ENCODE assay signal across 16 cellular contexts in the genomic region with DNA sequence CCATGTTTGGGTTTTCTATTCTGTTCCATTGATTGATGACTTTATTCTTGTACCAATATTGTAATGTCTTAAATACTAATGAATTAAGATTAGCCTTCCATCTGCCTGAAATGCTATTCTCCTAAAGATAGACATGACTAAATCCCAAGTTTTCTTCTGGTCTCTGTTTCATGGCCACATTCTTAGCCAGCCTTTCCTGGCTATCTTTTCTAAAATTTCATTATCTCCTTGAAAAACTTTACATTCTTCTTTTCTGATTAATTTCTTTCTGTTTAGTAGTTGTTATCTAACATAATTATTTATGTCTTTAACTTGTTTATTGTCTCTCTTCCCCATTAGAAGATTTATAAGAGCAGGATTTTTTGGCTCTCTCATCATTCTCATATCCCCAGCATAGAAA. TPM values are rescaled to one million over a fixed set of nuclear protein-coding genes. Genes with fewer than 3 reads are reported as not detected.
DNase-seq lines count a peak whose midpoint lies in the region; ATAC-seq, FAIRE-seq and TF ChIP-seq lines count a peak whose summit lies in the region.
"Had no signal": no experiment of that assay in that cellular context is flagged by ENCODE, and none has a peak within 500 bp of the region (broad histone marks: within the 10 kb centered on the region; RNA-seq: fewer than 3 reads in every experiment).

No MANE protein-coding gene starts in this region.

- no peaks in the 10 kb centered on the region; the same call in 2 of the 3 replicates for H3K4me1 Mint-ChIP-seq in GM23338
- peaks cover 1% of the 10 kb centered on the region for H3K4me1 Mint-ChIP-seq in activated CD8-positive, alpha-beta T cell treated with anti-CD3 and anti-CD28 coated beads for 36 hours (ENCODE audit: low read depth)

- H2AFZ ChIP-seq in GM23338 (0 out of 2 replicates have a peak overlapping the region, but pooled peaks have one; percentile 74), keratinocyte (ENCODE audit: control insufficient read depth, low read length) (peak overlapping the region; percentile 76), smooth muscle cell (ENCODE audit: low read depth) (no peak overlapping the region)

- no peaks in the 10 kb centered on the region for H3K9me1 ChIP-seq in keratinocyte (ENCODE audit: control insufficient read depth, extremely low read depth, insufficient read depth, low read length)

- intact Hi-C loops in activated CD8-positive, alpha-beta T cell treated with anti-CD3 and anti-CD28 coated beads for 36 hours (cut with micrococcal nuclease): loop anchor here (10.0 kb wide), 2 partner anchors 228 to 298 kb away; no protein-coding TSS in a partner anchor

- DNase-seq in GM23338 (ENCODE audit: low spot score) (no peak), keratinocyte (ENCODE audit: low read depth, low spot score) (no peak), smooth muscle cell (lab: John Stamatoyannopoulos, UW; ENCODE audit: unreplicated experiment) (no peak), GF-D8 (lab: John Stamatoyannopoulos, UW) (no peak)
- DNase-seq in activated CD8-positive, alpha-beta T cell treated with anti-CD3 and anti-CD28 coated beads for 36 hours: no peak
- DNase-seq: activated CD4-positive, alpha-beta T cell treated with anti-CD3 and anti-CD28 coated beads for 36 hours; activated naive CD4-positive, alpha-beta T cell treated with anti-CD3 and anti-CD28 coated beads for 36 hours; effector CD8-positive, alpha-beta T cell; mesendoderm; NCI-H774; occipital lobe; testis had no signal

- H3K27ac ChIP-seq in GM23338 (ENCODE audit: low read depth) (no peak overlapping the region), keratinocyte (ENCODE audit: control insufficient read depth, insufficient read depth, low read length) (peak overlapping the region; percentile 47), smooth muscle cell (ENCODE audit: low read depth) (peak overlapping the region; percentile 92)
- H3K27ac ChIP-seq: testis had no signal

- H3K36me3 Mint-ChIP-seq in GM23338 (ENCODE audit: low read depth): peaks cover 14% of the 10 kb centered on the region; the same call in 2 of the 3 replicates
- H3K36me3 Mint-ChIP-seq in activated CD8-positive, alpha-beta T cell treated with anti-CD3 and anti-CD28 coated beads for 36 hours (ENCODE audit: low read depth): peaks cover 2% of the 10 kb centered on the region

- H4K20me1 ChIP-seq in GM23338 (replicated peaks; ENCODE audit: insufficient read depth) (no peaks in the 10 kb centered on the region), keratinocyte (ENCODE audit: control insufficient read depth, extremely low read depth, insufficient read depth, low read length) (no peaks in the 10 kb centered on the region), smooth muscle cell (ENCODE audit: low read depth) (no peaks in the 10 kb centered on the region)

- H3K9me3 ChIP-seq in keratinocyte (ENCODE audit: control insufficient read depth, low read depth, low read length) (no peaks in the 10 kb centered on the region), smooth muscle cell (replicated peaks; ENCODE audit: low read depth) (no peaks in the 10 kb centered on the region)
- H3K9me3 ChIP-seq: testis had no signal

- peaks cover 16% of the 10 kb centered on the region for H3K9me3 Mint-ChIP-seq in GM23338
- H3K9me3 Mint-ChIP-seq in activated CD8-positive, alpha-beta T cell treated with anti-CD3 and anti-CD28 coated beads for 36 hours: no peaks in the 10 kb centered on the region
- H3K9me3 Mint-ChIP-seq: activated naive CD4-positive, alpha-beta T cell treated with anti-CD3 and anti-CD28 coated beads for 36 hours had no signal

- H3K9ac ChIP-seq in keratinocyte (ENCODE audit: control insufficient read depth, extremely low read depth, insufficient read depth, low read length): no peak overlapping the region
- peak overlapping the region; percentile 40 for H3K9ac ChIP-seq in smooth muscle cell (ENCODE audit: low read depth)

- ATAC-seq in GM23338: no peak
- ATAC-seq in SK-N-SH treated with all-trans-retinoic acid at 6 μM for 48 hours: no peak
- no peak for ATAC-seq in HG02588 (IDR thresholded peaks at IDR 0.05; ENCODE audit: unreplicated experiment)
- no peak for ATAC-seq in GM21619 (IDR thresholded peaks at IDR 0.05; ENCODE audit: unreplicated experiment)
- no peak for ATAC-seq in activated CD8-positive, alpha-beta T cell treated with anti-CD3 and anti-CD28 coated beads for 36 hours
- ATAC-seq: activated CD4-positive, alpha-beta T cell treated with anti-CD3 and anti-CD28 coated beads for 36 hours had no signal

- H3F3A ChIP-seq in GM23338 (replicated peaks; ENCODE audit: low read depth): no peaks in the 10 kb centered on the region
- H3F3A ChIP-seq in smooth muscle cell (ENCODE audit: low read depth): peaks cover 10% of the 10 kb centered on the region

- peaks cover 5% of the 10 kb centered on the region for H3K79me2 ChIP-seq in GM23338 (replicated peaks; ENCODE audit: insufficient read depth)
- H3K79me2 ChIP-seq in keratinocyte (ENCODE audit: control insufficient read depth, insufficient read depth, low read length): peaks cover 5% of the 10 kb centered on the region
- H3K79me2 ChIP-seq in smooth muscle cell (ENCODE audit: low read depth): peaks cover 5% of the 10 kb centered on the region

- peaks cover 3% of the 10 kb centered on the region for H3K27me3 Mint-ChIP-seq in GM23338 (ENCODE audit: insufficient read depth, low read depth, poor library complexity)
- peaks cover 6% of the 10 kb centered on the region for H3K27me3 Mint-ChIP-seq in activated CD8-positive, alpha-beta T cell treated with anti-CD3 and anti-CD28 coated beads for 36 hours
- H3K27me3 Mint-ChIP-seq: B cell had no signal

- H3K27me3 ChIP-seq in GM23338 (ENCODE audit: insufficient read depth): no peaks in the 10 kb centered on the region
- H3K27me3 ChIP-seq in keratinocyte (ENCODE audit: control insufficient read depth, extremely low read depth, insufficient read depth, low read length): no peaks in the 10 kb centered on the region
- no peaks in the 10 kb centered on the region for H3K27me3 ChIP-seq in smooth muscle cell (ENCODE audit: low read depth)
- H3K27me3 ChIP-seq: testis had no signal

- POLR2A ChIA-PET in activated CD8-positive, alpha-beta T cell treated with anti-CD3 and anti-CD28 coated beads for 36 hours (lab: Charles Lee): no interaction called here

- no peak overlapping the region for H3K4me3 Mint-ChIP-seq in GM23338
- no peak overlapping the region for H3K4me3 Mint-ChIP-seq in activated CD8-positive, alpha-beta T cell treated with anti-CD3 and anti-CD28 coated beads for 36 hours
- H3K4me3 Mint-ChIP-seq: activated CD4-positive, alpha-beta T cell treated with anti-CD3 and anti-CD28 coated beads for 36 hours; activated naive CD4-positive, alpha-beta T cell treated with anti-CD3 and anti-CD28 coated beads for 36 hours; B cell had no signal

- TF ChIP-seq CTCF in GM23338 (conservative IDR thresholded peaks at IDR 0.05; ENCODE audit: low read depth in 2 of 2) (no peak), keratinocyte (optimal IDR thresholded peaks at IDR 0.05 in 1 of 3, IDR thresholded peaks at IDR 0.05 in 1 of 3, conservative IDR thresholded peaks at IDR 0.05 in 1 of 3; ENCODE audit: extremely low read depth in 1 of 3, insufficient read depth in 2 of 3, low read length in 3 of 3) (no peak), smooth muscle cell (IDR thresholded peaks at IDR 0.05; ENCODE audit: borderline replicate concordance, insufficient read depth, poor library complexity, severe bottlenecking) (no peak)
- no peak for TF ChIP-seq CTCF in activated CD8-positive, alpha-beta T cell treated with anti-CD3 and anti-CD28 coated beads for 36 hours (IDR thresholded peaks at IDR 0.05)

- dilution Hi-C loops in keratinocyte (cut with MboI; ENCODE audit: extremely low pct_ligation_motif_present, low sequenced_read_pairs): no loop called here

- H3K9me2 ChIP-seq in GM23338 (ENCODE audit: insufficient read depth): no peaks in the 10 kb centered on the region

- H3K36me3 ChIP-seq in GM23338 (ENCODE audit: insufficient read depth) (no peaks in the 10 kb centered on the region), keratinocyte (ENCODE audit: control insufficient read depth in 2 of 2, extremely low read depth in 1 of 2, insufficient read depth in 2 of 2, low read length in 2 of 2) (no peaks in the 10 kb centered on the region), smooth muscle cell (ENCODE audit: low read depth) (no peaks in the 10 kb centered on the region)

- H3K4me3 ChIP-seq in GM23338 (no peak overlapping the region), keratinocyte (ENCODE audit: control insufficient read depth in 2 of 3, extremely low read depth in 1 of 3, insufficient read depth in 2 of 3, low read depth in 1 of 3, low read length in 3 of 3) (no peak overlapping the region), smooth muscle cell (peak overlapping the region; percentile 22)
- H3K4me3 ChIP-seq: testis had no signal

- CTCF ChIA-PET in activated CD8-positive, alpha-beta T cell treated with anti-CD3 and anti-CD28 coated beads for 36 hours (lab: Charles Lee): interaction anchor here (1.5 to 6.8 kb wide), 3 partner anchors 47 to 408 kb away, joined by 3 to 138 read pairs (median 52); no protein-coding TSS in a partner anchor

- no peak overlapping the region for H3K4me2 ChIP-seq in GM23338
- H3K4me2 ChIP-seq in keratinocyte (ENCODE audit: control insufficient read depth, extremely low read depth, insufficient read depth, low read depth, low read length): peak overlapping the region; percentile 28
- H3K4me2 ChIP-seq in smooth muscle cell: peak overlapping the region; percentile 75

- FAIRE-seq in keratinocyte (lab: Jason Lieb, UNC): no peak

- H3K27ac Mint-ChIP-seq in GM23338: no peak overlapping the region
- H3K27ac Mint-ChIP-seq in activated CD8-positive, alpha-beta T cell treated with anti-CD3 and anti-CD28 coated beads for 36 hours: no peak overlapping the region
- H3K27ac Mint-ChIP-seq: activated CD4-positive, alpha-beta T cell treated with anti-CD3 and anti-CD28 coated beads for 36 hours; activated naive CD4-positive, alpha-beta T cell treated with anti-CD3 and anti-CD28 coated beads for 36 hours; B cell had no signal

- H3K4me1 ChIP-seq in GM23338 (ENCODE audit: insufficient read depth) (no peaks in the 10 kb centered on the region), keratinocyte (ENCODE audit: control insufficient read depth, extremely low read depth, insufficient read depth, low read length) (peaks cover 21% of the 10 kb centered on the region), smooth muscle cell (ENCODE audit: low read depth) (peaks cover 9% of the 10 kb centered on the region)
- H3K4me1 ChIP-seq: testis had no signal

RNA-seq across cellular contexts. Expression of a gene that starts 4.4 kb away (rescaled TPM):
- total RNA-seq in GM23338 (2014; rRNA removed; shearing (Covaris generic)): 65.3 and 75.2 TPM in 2 replicates
- polyA plus RNA-seq in GM23338 (2016; fragmentation: Nextera tagmentation; extraction: Ambion mirVana) (37.2 and 45.5 TPM in 2 replicates), keratinocyte (6.0 to 12.8 TPM (median 10.0 TPM) in 3 replicates), smooth muscle cell (6.3 and 7.0 TPM in 2 replicates)
- polyA plus RNA-seq in keratinocyte (2011; ENCODE audit: low read depth): 3.7 TPM
- polyA plus RNA-seq in keratinocyte (2011; cell fraction: cytosol; rRNA removed): 4.6 and 8.9 TPM in 2 replicates
- polyA plus RNA-seq in keratinocyte (2011; cell fraction: nucleus; rRNA removed): 6.4 and 6.7 TPM in 2 replicates
- 3.0 and 9.2 TPM in 2 replicates for polyA plus RNA-seq in keratinocyte (2012; ENCODE audit: low replicate concordance)
- 4.2 to 18.1 TPM (median 9.4 TPM) in 3 replicates for polyA minus RNA-seq in keratinocyte
- 5.8 TPM for polyA minus RNA-seq in keratinocyte (2011; cell fraction: cytosol; rRNA and poly(A)+ RNA removed)
- 13.1 and 16.7 TPM in 2 replicates for polyA minus RNA-seq in keratinocyte (2011; cell fraction: nucleus; rRNA and poly(A)+ RNA removed)
- 13.7 and 18.1 TPM in 2 replicates for total RNA-seq in smooth muscle cell
- 10 to 100 TPM; 41.8 to 42.0 TPM for total RNA-seq in activated CD8-positive, alpha-beta T cell treated with anti-CD3 and anti-CD28 coated beads for 36 hours
